19 cellular contexts compared by ENCODE assay signal in the genomic region with DNA sequence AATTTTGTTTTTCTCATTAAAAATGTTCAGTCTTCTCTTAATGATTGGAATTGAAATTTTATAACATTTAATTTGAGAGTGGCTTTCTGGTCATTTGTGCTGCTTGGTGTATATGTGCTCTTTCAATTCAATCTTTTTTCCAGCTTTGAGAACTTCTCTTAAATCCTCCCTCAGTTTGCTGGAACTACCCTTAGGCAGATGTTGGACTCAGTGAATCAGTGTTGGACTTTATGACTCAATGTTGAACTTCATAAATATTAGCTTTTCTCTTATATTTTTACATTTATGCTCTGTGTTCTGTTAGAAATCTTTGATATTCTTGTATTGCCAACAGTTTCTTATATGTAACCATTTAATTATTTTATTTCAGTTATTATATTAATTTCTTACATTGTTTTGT.
A peak's percentile ranks its signal among the peaks of the same experiment; 100 is the strongest.
DNase-seq lines count a peak whose midpoint lies in the region; ATAC-seq and TF ChIP-seq lines count a peak whose summit lies in the region.
"Had no signal": no experiment of that assay in that cellular context is flagged by ENCODE, and none has a peak within 500 bp of the region (broad histone marks: within the 10 kb centered on the region; RNA-seq: fewer than 3 reads in every experiment).

No MANE protein-coding gene starts in this region.

- H3K27ac ChIP-seq in VCaP = peak overlapping the region; percentile 63; the same call in 1 of the 2 replicates
- H3K27ac ChIP-seq: BLaER1 had no signal

- no peak for TF ChIP-seq CTCF in VCaP (conservative IDR thresholded peaks at IDR 0.05)

- DNase-seq in DMS53 (lab: John Stamatoyannopoulos, UW) (peak; percentile 15), DMS53 treated with DMSO at 0.1 percent for 48 hours (lab: John Stamatoyannopoulos, UW; ENCODE audit: unreplicated experiment) (no peak), renal cortical epithelial cell (ENCODE audit: low read depth) (peak; percentile 19), NCI-H526 treated with DMSO at 0.1 percent for 48 hours (lab: John Stamatoyannopoulos, UW) (no peak)
- DNase-seq: 8988T; ACHN; BE2C; C1 segment of cervical spinal cord; CD4-positive, alpha-beta memory T cell; CD4-positive, CD25-positive, alpha-beta regulatory T cell; CD8-positive, alpha-beta memory T cell; DMS 273 treated with DMSO at 0.1 percent for 48 hours; DND-41; EL; GDM1 had no signal

- no peak for ATAC-seq in GM18907 (IDR thresholded peaks at IDR 0.05; ENCODE audit: unreplicated experiment)
- ATAC-seq: GM12878 had no signal

Comparison
In these comparisons a context has a peak if more than half of its experiments do, and no peak if none do; other contexts are left out.
1. DNase-seq: peak in DMS53 (single experiment) and renal cortical epithelial cell (single experiment); none in DMS53 treated with DMSO at 0.1 percent for 48 hours (single experiment) and NCI-H526 treated with DMSO at 0.1 percent for 48 hours (single experiment).